ENCODE assay signal across 13 cellular contexts in the genomic region with DNA sequence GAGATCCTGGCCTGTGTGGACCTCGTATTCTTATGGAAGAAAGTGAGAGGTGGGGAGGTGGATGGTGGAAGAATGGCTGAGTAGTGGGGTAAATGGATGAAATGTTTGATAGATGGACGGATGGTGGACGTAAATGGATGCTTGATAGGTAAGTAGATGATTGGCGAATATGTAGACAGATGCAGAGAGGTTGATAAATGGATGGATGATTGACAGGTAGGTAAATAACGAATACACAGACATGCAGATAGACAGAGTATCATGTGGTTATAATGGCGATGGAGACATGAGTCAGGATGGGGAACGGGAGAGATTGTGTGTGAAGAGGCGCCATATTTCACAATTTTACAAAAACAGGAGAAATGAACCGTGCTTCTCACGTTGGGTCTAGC.
"Had no signal": no experiment of that assay in that cellular context is flagged by ENCODE, and none has a peak within 500 bp of the region (broad histone marks: within the 10 kb centered on the region; RNA-seq: fewer than 3 reads in every experiment).

No MANE protein-coding gene starts in this region.

- H3K27me3 Mint-ChIP-seq: type B pancreatic cell had no signal

- H3K27ac ChIP-seq: brain microvascular endothelial cell, gastrocnemius medialis, left ventricle myocardium inferior, suprapubic skin had no signal

- ATAC-seq: gastrocnemius medialis; sciatic nerve; SK-N-SH treated with all-trans-retinoic acid at 6 μM for 48 hours; stimulated activated naive B cell treated with anti-CD40 and anti-IgM and Interleukin-4, amounts not matched to agents 10 μg/mL and 1 μg/mL and 100 μg/mL, for 72 hours had no signal

- H3K4me1 ChIP-seq: gastrocnemius medialis, left ventricle myocardium inferior, spleen, suprapubic skin had no signal

- H3K9me3 ChIP-seq: gastrocnemius medialis, left ventricle myocardium inferior, spleen, suprapubic skin had no signal

- DNase-seq: brain microvascular endothelial cell; gastrocnemius medialis; left ventricle myocardium inferior; spleen; stimulated activated naive B cell treated with anti-CD40 and anti-IgM and Interleukin-4, amounts not matched to agents 10 μg/mL and 1 μg/mL and 100 μg/mL, for 72 hours had no signal

- H3K4me3 ChIP-seq: gastrocnemius medialis, left ventricle myocardium inferior, suprapubic skin had no signal

- FAIRE-seq: endothelial cell of umbilical vein, kidney had no signal

- H3K4me1 Mint-ChIP-seq: memory B cell; nephron; stimulated activated naive B cell treated with anti-CD40 and anti-IgM and Interleukin-4, amounts not matched to agents 10 μg/mL and 1 μg/mL and 100 μg/mL, for 72 hours had no signal

- H3K27ac Mint-ChIP-seq: memory B cell; nephron; stimulated activated naive B cell treated with anti-CD40 and anti-IgM and Interleukin-4, amounts not matched to agents 10 μg/mL and 1 μg/mL and 100 μg/mL, for 72 hours; type B pancreatic cell had no signal

- H3K9me3 Mint-ChIP-seq: memory B cell, type B pancreatic cell had no signal

- H3K27me3 ChIP-seq: brain microvascular endothelial cell, gastrocnemius medialis, spleen, suprapubic skin had no signal

- H3K36me3 Mint-ChIP-seq: stimulated activated naive B cell treated with anti-CD40 and anti-IgM and Interleukin-4, amounts not matched to agents 10 μg/mL and 1 μg/mL and 100 μg/mL, for 72 hours had no signal

- H3K4me3 Mint-ChIP-seq: memory B cell; nephron; stimulated activated naive B cell treated with anti-CD40 and anti-IgM and Interleukin-4, amounts not matched to agents 10 μg/mL and 1 μg/mL and 100 μg/mL, for 72 hours; type B pancreatic cell had no signal
